ENCODE assay signal across 18 cellular contexts in the genomic region with DNA sequence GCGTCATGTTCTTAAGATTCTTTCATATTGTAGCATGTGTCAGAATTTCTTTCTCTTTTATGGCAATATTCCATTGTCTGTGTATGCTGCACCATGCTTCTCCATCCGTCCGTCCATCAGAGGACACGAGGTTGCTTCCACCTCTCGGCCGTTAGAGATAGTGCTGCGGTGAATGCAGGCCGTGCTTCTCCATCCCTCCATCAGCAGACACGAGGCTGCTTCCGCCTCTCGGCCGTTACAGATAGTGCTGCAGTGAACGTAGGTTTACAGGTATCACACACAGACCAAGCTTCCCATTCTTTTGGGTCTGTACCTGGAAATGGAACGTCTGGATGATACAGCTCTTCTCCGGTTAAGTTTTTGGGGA.
DNase-seq lines count a peak whose midpoint lies in the region; ATAC-seq and TF ChIP-seq lines count a peak whose summit lies in the region.
"Had no signal": no experiment of that assay in that cellular context is flagged by ENCODE, and none has a peak within 500 bp of the region (broad histone marks: within the 10 kb centered on the region; RNA-seq: fewer than 3 reads in every experiment).

No MANE protein-coding gene starts in this region.

- POLR2A ChIA-PET in MCF 10A (lab: Yijun Ruan, JAX), result interaction anchor here (0.5 to 1.4 kb wide), 2 partner anchors 27 to 31 kb away, joined by 3 read pairs; no protein-coding TSS in a partner anchor

- no peaks in the 10 kb centered on the region for H3K36me3 ChIP-seq in breast epithelium

- H3K9me3 Mint-ChIP-seq in MCF 10A (ENCODE audit: unreplicated experiment), result no peaks in the 10 kb centered on the region
- H3K9me3 Mint-ChIP-seq in nephron progenitor cell, result no peaks in the 10 kb centered on the region
- H3K9me3 Mint-ChIP-seq: activated naive CD8-positive, alpha-beta T cell treated with anti-CD3 and anti-CD28 coated beads for 36 hours; activated T-helper 2 cell treated with anti-CD3 and anti-CD28 coated beads, Interferon-gamma antibody, Interleukin-2, Interleukin-4, amounts not matched to agents 10 μg/mL and 5 μg/mL and 100 μg/mL, durations not matched to agents 14 hours and 24 hours and 36 hours; IgD-negative memory B cell; nephron; T-helper 1 cell treated with Interleukin-12 subunit alpha and Interleukin-12 subunit beta and Interleukin-4 antibody, amounts not matched to agents 30 μg/mL and 1 μg/mL, for 36 hours had no signal

- H3K27me3 Mint-ChIP-seq in MCF 10A (ENCODE audit: insufficient read depth, unreplicated experiment) (no peaks in the 10 kb centered on the region), nephron progenitor cell (ENCODE audit: low read depth, poor library complexity) (no peaks in the 10 kb centered on the region)
- H3K27me3 Mint-ChIP-seq: activated CD8-positive, alpha-beta memory T cell treated with anti-CD3 and anti-CD28 coated beads, Interleukin-2, amount 10 ng/mL, durations not matched to agents 7 days and 5 days; activated naive CD8-positive, alpha-beta T cell treated with anti-CD3 and anti-CD28 coated beads for 36 hours; IgD-negative memory B cell had no signal

- CTCF ChIA-PET in MCF 10A (lab: Yijun Ruan, JAX), result no interaction called here

- H3K36me3 Mint-ChIP-seq in MCF 10A (ENCODE audit: insufficient read depth, unreplicated experiment) (peaks cover 24% of the 10 kb centered on the region), nephron progenitor cell (ENCODE audit: low read depth) (peaks cover 6% of the 10 kb centered on the region)
- H3K36me3 Mint-ChIP-seq: activated CD8-positive, alpha-beta memory T cell treated with anti-CD3 and anti-CD28 coated beads, Interleukin-2, amount 10 ng/mL, durations not matched to agents 7 days and 5 days; activated naive CD8-positive, alpha-beta T cell treated with anti-CD3 and anti-CD28 coated beads for 36 hours; IgD-negative memory B cell had no signal

- no TSS peak for BruUV-seq in MCF 10A (replicated peaks; lab: Mats Ljungman, UMichigan)

- H3K4me1 Mint-ChIP-seq in MCF 10A (ENCODE audit: insufficient read depth, unreplicated experiment), result peaks cover 17% of the 10 kb centered on the region
- peaks cover 24% of the 10 kb centered on the region for H3K4me1 Mint-ChIP-seq in nephron progenitor cell

- H3K27ac Mint-ChIP-seq in MCF 10A (ENCODE audit: low read depth, unreplicated experiment) (no peak overlapping the region), nephron progenitor cell (peak overlapping the region; percentile 90)
- H3K27ac Mint-ChIP-seq: activated CD8-positive, alpha-beta memory T cell treated with anti-CD3 and anti-CD28 coated beads, Interleukin-2, amount 10 ng/mL, durations not matched to agents 7 days and 5 days; activated naive CD8-positive, alpha-beta T cell treated with anti-CD3 and anti-CD28 coated beads for 36 hours; activated T-helper 2 cell treated with anti-CD3 and anti-CD28 coated beads, Interferon-gamma antibody, Interleukin-2, Interleukin-4, amounts not matched to agents 10 μg/mL and 5 μg/mL and 100 μg/mL, durations not matched to agents 14 hours and 24 hours and 36 hours; IgD-negative memory B cell; nephron; T-helper 1 cell treated with Interleukin-12 subunit alpha and Interleukin-12 subunit beta and Interleukin-4 antibody, amounts not matched to agents 30 μg/mL and 1 μg/mL, for 36 hours had no signal

- TF ChIP-seq CTCF in breast epithelium (IDR thresholded peaks at IDR 0.05) (no peak), MCF 10A (IDR thresholded peaks at IDR 0.05; ENCODE audit: unreplicated experiment) (no peak), nephron progenitor cell (IDR thresholded peaks at IDR 0.05) (no peak), omental fat pad (IDR thresholded peaks at IDR 0.05) (no peak)

- intact Hi-C loops in breast epithelium (cut with DNase I; ENCODE audit: low total_unique reads), result loop anchor here (5.0 kb wide), 1 partner anchor 99 kb away; no protein-coding TSS in a partner anchor
- intact Hi-C loops in MCF 10A (cut with micrococcal nuclease), result no loop called here

- no peak for DNase-seq in breast epithelium (ENCODE audit: low spot score in 2 of 2)
- no peak for DNase-seq in MCF 10A (ENCODE audit: unreplicated experiment)
- no peak for DNase-seq in epithelial cell of prostate (ENCODE audit: low read depth, low spot score)
- no peak for DNase-seq in nephron progenitor cell
- no peak for DNase-seq in NCI-H226
- no peak for DNase-seq in COR-L47 (lab: John Stamatoyannopoulos, UW)
- no peak for DNase-seq in NCI-H524 (lab: John Stamatoyannopoulos, UW)
- no peak for DNase-seq in omental fat pad (ENCODE audit: low spot score)
- DNase-seq: activated CD4-positive, alpha-beta T cell treated with anti-CD3 and anti-CD28 coated beads for 48 hours; activated CD8-positive, alpha-beta memory T cell treated with anti-CD3 and anti-CD28 coated beads, Interleukin-2, amount 10 ng/mL, durations not matched to agents 7 days and 5 days; activated naive CD8-positive, alpha-beta T cell treated with anti-CD3 and anti-CD28 coated beads for 36 hours; effector CD8-positive, alpha-beta T cell; psoas muscle had no signal

- H3K27ac ChIP-seq in breast epithelium (peak overlapping the region; percentile 70 to 74), epithelial cell of prostate (peak overlapping the region; percentile 37)
- H3K27ac ChIP-seq: 22Rv1, psoas muscle had no signal

- no peak for ATAC-seq in omental fat pad (ENCODE audit: low FRiP score)
- ATAC-seq: activated CD8-positive, alpha-beta memory T cell treated with anti-CD3 and anti-CD28 coated beads, Interleukin-2, amount 10 ng/mL, durations not matched to agents 7 days and 5 days; psoas muscle had no signal

- no peak overlapping the region for H3K4me3 ChIP-seq in breast epithelium
- H3K4me3 ChIP-seq: psoas muscle had no signal

- H3K27me3 ChIP-seq in breast epithelium, result no peaks in the 10 kb centered on the region

- H3K9me3 ChIP-seq in breast epithelium, result no peaks in the 10 kb centered on the region
- H3K9me3 ChIP-seq: psoas muscle had no signal

- no peak for TF ChIP-seq POLR2A in breast epithelium (IDR thresholded peaks at IDR 0.05)

- no peak overlapping the region for H3K4me3 Mint-ChIP-seq in MCF 10A (ENCODE audit: unreplicated experiment)
- H3K4me3 Mint-ChIP-seq in nephron progenitor cell, result no peak overlapping the region
- H3K4me3 Mint-ChIP-seq: activated CD8-positive, alpha-beta memory T cell treated with anti-CD3 and anti-CD28 coated beads, Interleukin-2, amount 10 ng/mL, durations not matched to agents 7 days and 5 days; activated naive CD8-positive, alpha-beta T cell treated with anti-CD3 and anti-CD28 coated beads for 36 hours; nephron; T-helper 1 cell treated with Interleukin-12 subunit alpha and Interleukin-12 subunit beta and Interleukin-4 antibody, amounts not matched to agents 30 μg/mL and 1 μg/mL, for 36 hours had no signal

- peaks cover 2 to 10% of the 10 kb centered on the region in 2 donors for H3K4me1 ChIP-seq in breast epithelium
- H3K4me1 ChIP-seq: psoas muscle had no signal
